9 cellular contexts compared by ENCODE assay signal in the genomic region with DNA sequence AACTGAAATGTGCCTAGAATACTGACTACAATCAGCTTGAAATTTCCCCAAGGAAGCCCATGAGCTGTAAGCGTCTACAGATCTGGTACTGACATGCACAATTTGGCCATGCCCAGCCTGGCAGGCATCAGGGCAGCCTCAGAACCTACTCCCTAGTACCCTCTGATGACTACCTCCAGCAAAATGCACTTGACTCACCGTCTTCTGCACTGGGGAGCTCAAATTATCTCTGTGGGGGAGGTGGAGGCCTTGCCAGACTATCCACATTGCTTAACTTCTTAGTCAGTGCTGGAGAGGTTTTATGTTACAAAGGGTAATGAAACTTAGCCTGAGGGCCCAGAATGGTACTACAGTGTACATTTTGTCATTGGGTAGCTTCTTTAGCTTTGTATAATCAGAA.
DNase-seq lines count a peak whose midpoint lies in the region; ATAC-seq lines count a peak whose summit lies in the region.
"Had no signal": no experiment of that assay in that cellular context is flagged by ENCODE, and none has a peak within 500 bp of the region (broad histone marks: within the 10 kb centered on the region; RNA-seq: fewer than 3 reads in every experiment).

No MANE protein-coding gene starts in this region.

- peak; percentile 95 for ATAC-seq in esophagus mucosa
- ATAC-seq in HG03097 (IDR thresholded peaks at IDR 0.05; ENCODE audit: low FRiP score, unreplicated experiment) = no peak
- ATAC-seq: effector memory CD8-positive, alpha-beta T cell had no signal

- DNase-seq in GM03348 (ENCODE audit: low spot score) = peak; percentile 88
- DNase-seq in NCI-H748 treated with DMSO at 0.1 percent for 48 hours (lab: John Stamatoyannopoulos, UW) = peak; percentile 18
- DNase-seq in renal cortical epithelial cell (ENCODE audit: low read depth) = peak; percentile 99
- no peak for DNase-seq in retina
- no peak for DNase-seq in OCI-M1 (lab: John Stamatoyannopoulos, UW)
- DNase-seq in OCI-M2 (lab: John Stamatoyannopoulos, UW; ENCODE audit: unreplicated experiment) = no peak
- DNase-seq: effector memory CD8-positive, alpha-beta T cell had no signal

Comparison
In these comparisons a context has a peak if more than half of its experiments do, and no peak if none do; other contexts are left out.
1. DNase-seq: peak in GM03348 (single experiment), NCI-H748 treated with DMSO at 0.1 percent for 48 hours (single experiment) and renal cortical epithelial cell (single experiment); none in retina (single experiment), OCI-M1 (single experiment) and OCI-M2 (single experiment).